13 cellular contexts compared by ENCODE assay signal in the genomic region with DNA sequence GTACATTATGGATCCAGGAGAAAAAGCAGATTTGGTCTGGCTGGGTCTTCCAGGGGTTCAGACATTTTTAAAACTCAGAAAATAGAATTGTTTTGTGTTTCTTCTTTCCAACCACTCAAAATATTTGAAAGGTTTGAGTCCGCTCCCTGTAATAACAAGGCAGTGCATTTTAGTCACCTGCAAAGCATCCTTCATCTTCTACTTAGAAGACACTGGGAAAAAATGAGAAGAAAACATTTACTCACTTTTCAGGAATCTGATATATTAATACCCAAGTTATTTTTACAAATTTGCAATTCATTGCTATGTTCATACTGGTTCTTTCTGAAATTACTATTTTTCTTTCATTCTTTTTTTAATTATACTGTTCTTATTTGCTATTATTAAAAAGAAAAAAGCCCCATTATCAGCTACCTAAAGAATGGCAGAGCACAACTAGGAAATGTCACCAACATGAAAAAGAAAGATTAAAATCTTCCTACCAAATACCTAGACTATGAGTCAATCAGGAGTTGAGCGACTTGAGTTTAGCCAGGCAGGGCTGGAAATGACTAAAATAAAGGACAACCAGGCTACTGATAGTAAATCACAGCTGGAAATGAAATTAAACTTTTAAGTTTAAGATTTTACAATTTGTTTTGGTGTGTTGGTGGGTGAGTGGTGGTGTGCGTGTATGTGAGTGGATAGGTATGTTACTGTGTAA.
DNase-seq lines count a peak whose midpoint lies in the region; ATAC-seq and TF ChIP-seq lines count a peak whose summit lies in the region.
"Had no signal": no experiment of that assay in that cellular context is flagged by ENCODE, and none has a peak within 500 bp of the region (broad histone marks: within the 10 kb centered on the region; RNA-seq: fewer than 3 reads in every experiment).

No MANE protein-coding gene starts in this region.

- H4K20me1 ChIP-seq in PC-3 (ENCODE audit: low read length), result no peaks in the 10 kb centered on the region
- H4K20me1 ChIP-seq: BLaER1 treated with 17β-estradiol and CSF1 and Interleukin-3, amounts not matched to agents 10 nM and 100 nM had no signal

- CTCF ChIA-PET in PC-3 (lab: Charles Lee), result no interaction called here

- peaks cover 9% of the 10 kb centered on the region for H3F3A ChIP-seq in PC-3 (ENCODE audit: low read length, unreplicated experiment)

- H3K9ac ChIP-seq in PC-3 (ENCODE audit: low read length), result no peak overlapping the region
- H3K9ac ChIP-seq: BLaER1 treated with 17β-estradiol and CSF1 and Interleukin-3, amounts not matched to agents 10 nM and 100 nM had no signal

- no peak overlapping the region for H3K4me3 Mint-ChIP-seq in mesothelial cell of epicardium
- H3K4me3 Mint-ChIP-seq: activated CD8-positive, alpha-beta T cell treated with anti-CD3 and anti-CD28 coated beads, Interleukin-2, amount 10 ng/mL, durations not matched to agents 7 days and 5 days had no signal

- no peaks in the 10 kb centered on the region for H3K36me3 Mint-ChIP-seq in mesothelial cell of epicardium

- no peaks in the 10 kb centered on the region for H3K9me3 Mint-ChIP-seq in mesothelial cell of epicardium

- H3K4me3 ChIP-seq in PC-3 (ENCODE audit: low read length), result 0 out of 2 replicates have a peak overlapping the region, but pooled peaks have one; percentile 5
- H3K4me3 ChIP-seq: BLaER1 treated with 17β-estradiol and CSF1 and Interleukin-3, amounts not matched to agents 10 nM and 100 nM; skin epidermis had no signal

- H3K27me3 ChIP-seq in PC-3 (ENCODE audit: low read length), result no peaks in the 10 kb centered on the region
- H3K27me3 ChIP-seq: BLaER1 treated with 17β-estradiol and CSF1 and Interleukin-3, amounts not matched to agents 10 nM and 100 nM had no signal

- no peaks in the 10 kb centered on the region for H3K36me3 ChIP-seq in PC-3 (ENCODE audit: low read depth, low read length)
- H3K36me3 ChIP-seq: BLaER1 treated with 17β-estradiol and CSF1 and Interleukin-3, amounts not matched to agents 10 nM and 100 nM had no signal

- POLR2A ChIA-PET in PC-3 (lab: Charles Lee; ENCODE audit: unreplicated experiment), result no interaction called here

- H3K27ac ChIP-seq in PC-3 (ENCODE audit: low read length), result peak overlapping the region; percentile 46
- H3K27ac ChIP-seq: BLaER1 treated with 17β-estradiol and CSF1 and Interleukin-3, amounts not matched to agents 10 nM and 100 nM had no signal

- BruUV-seq in PC-3 (replicated peaks; lab: Mats Ljungman, UMichigan), result no TSS peak

- peak; percentile 96 for ATAC-seq in PC-3
- no peak for ATAC-seq in HG03095 (IDR thresholded peaks at IDR 0.05; ENCODE audit: unreplicated experiment)
- no peak for ATAC-seq in GM21737 (IDR thresholded peaks at IDR 0.05; ENCODE audit: unreplicated experiment)
- ATAC-seq: activated CD8-positive, alpha-beta T cell treated with anti-CD3 and anti-CD28 coated beads, Interleukin-2, amount 10 ng/mL, durations not matched to agents 7 days and 5 days; HepG2 had no signal

- peaks cover 30% of the 10 kb centered on the region for H3K4me1 ChIP-seq in PC-3 (ENCODE audit: insufficient read depth, low read length)

- H3K4me1 Mint-ChIP-seq in mesothelial cell of epicardium, result peaks cover 21% of the 10 kb centered on the region

- no peaks in the 10 kb centered on the region for H3K79me2 ChIP-seq in PC-3 (ENCODE audit: low read length)

- DNase-seq in Caki2 (ENCODE audit: low read depth), result peak; percentile 14
- DNase-seq in PC-3, result peak; percentile 87
- peak; percentile 76 for DNase-seq in dedifferentiated amniotic fluid mesenchymal stem cell (ENCODE audit: extremely low spot score)
- no peak for DNase-seq in mesothelial cell of epicardium (ENCODE audit: low spot score in 2 of 2, unreplicated experiment in 2 of 2)
- DNase-seq in ureter (ENCODE audit: low spot score), result no peak
- no peak for DNase-seq in NCI-H345 treated with DMSO at 0.1 percent for 48 hours (lab: John Stamatoyannopoulos, UW; ENCODE audit: unreplicated experiment)
- DNase-seq: activated CD8-positive, alpha-beta T cell treated with anti-CD3 and anti-CD28 coated beads, Interleukin-2, amount 10 ng/mL, durations not matched to agents 7 days and 5 days; NCI-H2029 had no signal

- H3K27ac Mint-ChIP-seq in mesothelial cell of epicardium, result peak overlapping the region; percentile 71
- H3K27ac Mint-ChIP-seq: activated CD8-positive, alpha-beta T cell treated with anti-CD3 and anti-CD28 coated beads, Interleukin-2, amount 10 ng/mL, durations not matched to agents 7 days and 5 days had no signal

- no peaks in the 10 kb centered on the region for H3K27me3 Mint-ChIP-seq in mesothelial cell of epicardium (ENCODE audit: low read depth)

- in situ Hi-C loops in Caki2 (cut with HindIII; ENCODE audit: low pct_unique_long_range_greater_than_20kb, low sequenced_read_pairs), result no loop called here

- peak overlapping the region; percentile 66 for H3K4me2 ChIP-seq in PC-3 (ENCODE audit: low read length)

- no peaks in the 10 kb centered on the region for H3K9me2 ChIP-seq in PC-3 (replicated peaks; ENCODE audit: low read length)

- intact Hi-C loops in PC-3 (cut with micrococcal nuclease), result no loop called here

- TF ChIP-seq CTCF in PC-3 (conservative IDR thresholded peaks at IDR 0.05; ENCODE audit: low read depth, low read length) (no peak), mesothelial cell of epicardium (IDR thresholded peaks at IDR 0.05; ENCODE audit: unreplicated experiment) (no peak)

- H3K9me3 ChIP-seq in PC-3 (ENCODE audit: low read length), result no peaks in the 10 kb centered on the region
- H3K9me3 ChIP-seq: BLaER1 treated with 17β-estradiol and CSF1 and Interleukin-3, amounts not matched to agents 10 nM and 100 nM had no signal

- 0 out of 2 replicates have a peak overlapping the region, but pooled peaks have one; percentile 2 for H2AFZ ChIP-seq in PC-3 (ENCODE audit: low read length)

Comparison
In these comparisons a context has a peak if more than half of its experiments do, and no peak if none do; other contexts are left out.
1. DNase-seq: peak in Caki2 (single experiment), PC-3 (single experiment) and dedifferentiated amniotic fluid mesenchymal stem cell (single experiment); none in mesothelial cell of epicardium (0 of 2), ureter (single experiment) and NCI-H345 treated with DMSO at 0.1 percent for 48 hours (single experiment).